8 cellular contexts compared by ENCODE assay signal in genomic region chr16:68539704-68540370, GRCh38. TPM values are rescaled to one million over a fixed set of nuclear protein-coding genes. Genes with fewer than 3 reads are reported as not detected.
A peak's percentile ranks its signal among the peaks of the same experiment; 100 is the strongest.
DNase-seq lines count a peak whose midpoint lies in the region; ATAC-seq and TF ChIP-seq lines count a peak whose summit lies in the region.

No MANE protein-coding gene starts in this region.

- peaks cover 27 to 50% (median 41%) of the 10 kb centered on the region in 5 experiments for H3K9me3 Mint-ChIP-seq in brain
- no peaks in the 10 kb centered on the region for H3K9me3 Mint-ChIP-seq in stimulated activated memory B cell treated with anti-CD40 and anti-IgM and Interleukin-4, amounts not matched to agents 10 μg/mL and 1 μg/mL and 100 μg/mL, for 72 hours

- peak overlapping the region; percentile 86 to 96 (median 92) for H3K27ac Mint-ChIP-seq in brain
- peak overlapping the region; percentile 96 for H3K27ac Mint-ChIP-seq in stimulated activated memory B cell treated with anti-CD40 and anti-IgM and Interleukin-4, amounts not matched to agents 10 μg/mL and 1 μg/mL and 100 μg/mL, for 72 hours

- H3K27me3 Mint-ChIP-seq in brain: peaks cover 4% of the 10 kb centered on the region
- H3K27me3 Mint-ChIP-seq in stimulated activated memory B cell treated with anti-CD40 and anti-IgM and Interleukin-4, amounts not matched to agents 10 μg/mL and 1 μg/mL and 100 μg/mL, for 72 hours: no peaks in the 10 kb centered on the region

- TF ChIP-seq CTCF in brain (conservative IDR thresholded peaks at IDR 0.05): no peak
- TF ChIP-seq CTCF in kidney epithelial cell (IDR thresholded peaks at IDR 0.05; ENCODE audit: insufficient read depth, low read length, poor library complexity, severe bottlenecking): no peak

- ATAC-seq in GM21529 (IDR thresholded peaks at IDR 0.05; ENCODE audit: unreplicated experiment): peak; percentile 38
- peak; percentile 37 for ATAC-seq in stimulated activated memory B cell treated with anti-CD40 and anti-IgM and Interleukin-4, amounts not matched to agents 10 μg/mL and 1 μg/mL and 100 μg/mL, for 72 hours
- ATAC-seq in HG03460 (IDR thresholded peaks at IDR 0.05; ENCODE audit: unreplicated experiment): no peak

- peak overlapping the region; percentile 86 for H3K4me3 ChIP-seq in kidney epithelial cell (ENCODE audit: low read depth, low read length)

- peak; percentile 29 for DNase-seq in COLO668 (lab: John Stamatoyannopoulos, UW; ENCODE audit: unreplicated experiment)
- peak; percentile 6 for DNase-seq in NCI-H226
- DNase-seq in kidney epithelial cell (ENCODE audit: low read depth): no peak
- DNase-seq in GDM1 (lab: John Stamatoyannopoulos, UW): no peak

- H3K4me3 Mint-ChIP-seq in brain: peak overlapping the region; percentile 89 to 94 (median 91)
- peak overlapping the region; percentile 99 for H3K4me3 Mint-ChIP-seq in stimulated activated memory B cell treated with anti-CD40 and anti-IgM and Interleukin-4, amounts not matched to agents 10 μg/mL and 1 μg/mL and 100 μg/mL, for 72 hours

- peaks cover 22% of the 10 kb centered on the region for H3K4me1 Mint-ChIP-seq in brain
- H3K4me1 Mint-ChIP-seq in stimulated activated memory B cell treated with anti-CD40 and anti-IgM and Interleukin-4, amounts not matched to agents 10 μg/mL and 1 μg/mL and 100 μg/mL, for 72 hours: peaks cover 29% of the 10 kb centered on the region

- no peaks in the 10 kb centered on the region for H3K27me3 ChIP-seq in kidney epithelial cell (ENCODE audit: control insufficient read depth, insufficient read depth, low read length)

- no peaks in the 10 kb centered on the region for H3K36me3 ChIP-seq in kidney epithelial cell (ENCODE audit: control insufficient read depth, insufficient read depth, low read length)

- peaks cover 76% of the 10 kb centered on the region for H3K36me3 Mint-ChIP-seq in brain
- H3K36me3 Mint-ChIP-seq in stimulated activated memory B cell treated with anti-CD40 and anti-IgM and Interleukin-4, amounts not matched to agents 10 μg/mL and 1 μg/mL and 100 μg/mL, for 72 hours: peaks cover 36% of the 10 kb centered on the region

RNA-seq across cellular contexts. Expression of gene ZFP90, which starts 0.7 kb away (rescaled TPM):
- polyA plus RNA-seq in brain (ENCODE audit: insufficient read depth, low read depth, low replicate concordance): 49.3 TPM
- 49.2 and 57.7 TPM in 2 replicates for total RNA-seq in kidney epithelial cell

Comparison
In these comparisons a context has a peak if more than half of its experiments do, and no peak if none do; other contexts are left out.
1. DNase-seq: peak in COLO668 (single experiment) and NCI-H226 (single experiment); none in kidney epithelial cell (single experiment) and GDM1 (single experiment).